8 cellular contexts compared by ENCODE assay signal in the genomic region with DNA sequence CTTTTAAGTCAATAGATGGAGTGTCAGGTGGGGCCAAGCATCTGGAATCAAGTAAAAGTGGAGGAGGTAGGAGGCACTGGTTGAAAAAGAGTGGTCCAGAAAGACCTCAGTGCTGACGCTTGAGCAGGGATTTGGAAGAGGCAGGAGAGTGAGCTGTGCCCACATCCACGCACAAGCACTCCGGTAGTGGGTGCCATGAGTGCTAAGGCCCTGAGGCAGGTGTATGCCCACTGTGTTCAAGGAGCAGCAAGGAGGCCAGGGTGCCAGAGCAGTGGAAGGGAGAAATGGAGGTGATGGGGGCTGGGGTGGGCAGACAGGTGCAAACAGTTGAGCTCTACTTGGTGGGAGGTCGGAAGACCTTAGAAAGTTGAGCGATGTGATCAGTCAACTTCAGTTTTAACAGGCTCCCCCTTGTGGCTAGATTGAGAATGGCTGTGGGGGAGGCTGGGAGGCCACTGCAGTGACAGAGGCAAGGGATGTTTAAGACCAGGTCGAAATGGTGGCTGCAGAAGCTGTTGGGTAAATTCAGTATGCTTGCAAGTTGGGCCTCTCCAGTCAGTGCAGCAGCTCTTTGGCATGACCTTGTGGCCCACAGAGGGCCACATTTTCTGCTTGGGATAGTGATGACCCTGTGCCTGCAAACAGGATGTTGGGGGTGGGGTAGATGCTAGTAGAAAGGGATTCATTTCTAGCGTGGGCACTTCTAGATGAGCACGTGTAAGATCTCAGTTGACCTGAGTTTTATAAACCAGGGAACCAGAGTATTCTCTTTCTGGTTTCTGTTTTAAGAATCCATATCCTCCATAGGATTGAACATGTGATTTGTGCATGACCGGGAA. TPM values are rescaled to one million over a fixed set of nuclear protein-coding genes. Genes with fewer than 3 reads are reported as not detected.
DNase-seq lines count a peak whose midpoint lies in the region; ATAC-seq, FAIRE-seq and TF ChIP-seq lines count a peak whose summit lies in the region.

No MANE protein-coding gene starts in this region.

- no peak overlapping the region for H2AK5ac ChIP-seq in H1 (ENCODE audit: low read depth, low read length)

- no peaks in the 10 kb centered on the region for H3K27me3 Mint-ChIP-seq in activated CD8-positive, alpha-beta T cell treated with anti-CD3 and anti-CD28 coated beads, Interleukin-2, amount 10 ng/mL, durations not matched to agents 7 days and 5 days (ENCODE audit: low read depth)
- no peaks in the 10 kb centered on the region for H3K27me3 Mint-ChIP-seq in stimulated activated memory B cell treated with anti-CD40 and anti-IgM and Interleukin-4, amounts not matched to agents 10 μg/mL and 1 μg/mL and 100 μg/mL, for 72 hours

- H2BK5ac ChIP-seq in H1 (ENCODE audit: low read depth, low read length) = no peak overlapping the region

- no peak overlapping the region for H3K4me3 Mint-ChIP-seq in activated CD8-positive, alpha-beta T cell treated with anti-CD3 and anti-CD28 coated beads, Interleukin-2, amount 10 ng/mL, durations not matched to agents 7 days and 5 days
- no peak overlapping the region for H3K4me3 Mint-ChIP-seq in stimulated activated memory B cell treated with anti-CD40 and anti-IgM and Interleukin-4, amounts not matched to agents 10 μg/mL and 1 μg/mL and 100 μg/mL, for 72 hours

- no peak overlapping the region for H2BK120ac ChIP-seq in H1 (replicated peaks; ENCODE audit: low read depth, low read length)

- no peak overlapping the region for H2BK20ac ChIP-seq in H1 (ENCODE audit: low read length)

- H4K20me1 ChIP-seq in H1 (replicated peaks in 1 of 2; ENCODE audit: control insufficient read depth in 1 of 2, insufficient read depth in 2 of 2, low read length in 2 of 2) = no peaks in the 10 kb centered on the region

- no peak for TF ChIP-seq POLR2A in H1 (IDR thresholded peaks at IDR 0.05; ENCODE audit: control extremely low read depth in 1 of 2, low read depth in 2 of 2, low read length in 2 of 2)

- ATAC-seq in activated CD8-positive, alpha-beta T cell treated with anti-CD3 and anti-CD28 coated beads, Interleukin-2, amount 10 ng/mL, durations not matched to agents 7 days and 5 days = peak; percentile 75
- ATAC-seq in stimulated activated memory B cell treated with anti-CD40 and anti-IgM and Interleukin-4, amounts not matched to agents 10 μg/mL and 1 μg/mL and 100 μg/mL, for 72 hours = peak; percentile 68

- CTCF ChIA-PET in activated CD8-positive, alpha-beta T cell treated with anti-CD3 and anti-CD28 coated beads, Interleukin-2, amount 10 ng/mL, durations not matched to agents 7 days and 5 days (lab: Charles Lee) = interaction anchor here (0.7 to 2.8 kb wide), 7 partner anchors 9 to 235 kb away, joined by 3 to 25 read pairs (median 6); no protein-coding TSS in a partner anchor
- CTCF ChIA-PET in H1 (lab: Charles Lee; ENCODE audit: partially characterized antibody) = interaction anchor here (0.9 to 1.5 kb wide), 8 partner anchors 8 to 168 kb away, joined by 3 to 7 read pairs (median 5); no protein-coding TSS in a partner anchor

- H3K27ac Mint-ChIP-seq in activated CD8-positive, alpha-beta T cell treated with anti-CD3 and anti-CD28 coated beads, Interleukin-2, amount 10 ng/mL, durations not matched to agents 7 days and 5 days = peak overlapping the region; percentile 87
- peak overlapping the region; percentile 63 for H3K27ac Mint-ChIP-seq in stimulated activated memory B cell treated with anti-CD40 and anti-IgM and Interleukin-4, amounts not matched to agents 10 μg/mL and 1 μg/mL and 100 μg/mL, for 72 hours

- POLR2A ChIA-PET in activated CD8-positive, alpha-beta T cell treated with anti-CD3 and anti-CD28 coated beads, Interleukin-2, amount 10 ng/mL, durations not matched to agents 7 days and 5 days (lab: Charles Lee) = interaction anchor here (0.6 kb wide), 1 partner anchor 173 kb away, joined by 3 read pairs; no protein-coding TSS in a partner anchor
- POLR2A ChIA-PET in H1 (lab: Charles Lee; ENCODE audit: partially characterized antibody) = no interaction called here

- H2AFZ ChIP-seq in H1 (ENCODE audit: low read length) = no peak overlapping the region

- no peaks in the 10 kb centered on the region for H3K36me3 Mint-ChIP-seq in activated CD8-positive, alpha-beta T cell treated with anti-CD3 and anti-CD28 coated beads, Interleukin-2, amount 10 ng/mL, durations not matched to agents 7 days and 5 days (ENCODE audit: low read depth)
- no peaks in the 10 kb centered on the region for H3K36me3 Mint-ChIP-seq in stimulated activated memory B cell treated with anti-CD40 and anti-IgM and Interleukin-4, amounts not matched to agents 10 μg/mL and 1 μg/mL and 100 μg/mL, for 72 hours

- H3K9me3 ChIP-seq in H1 (ENCODE audit: insufficient read depth in 2 of 2, low read depth in 1 of 2, low read length in 1 of 2) = no peaks in the 10 kb centered on the region

- no peak overlapping the region for H3K23ac ChIP-seq in H1 (ENCODE audit: insufficient read length)

- peak overlapping the region; percentile 46; the same call in 1 of the 2 replicates for H4K8ac ChIP-seq in H1 (ENCODE audit: extremely low read depth, insufficient read depth, low read length)

- WGBS in H1 (ENCODE audit: extremely low coverage in 1 of 2, insufficient coverage in 1 of 2, insufficient read length in 1 of 2, insufficient replicate concordance in 2 of 2, low coverage in 1 of 2, low lambda C conversion rate in 2 of 2, missing lambda C conversion rate in 1 of 2), 2 experiments = 70% methylated on average over 6 of the region's 9 CpGs; no CpG with 5 or more reads in 1 of the 2 experiments

- no peaks in the 10 kb centered on the region for H3K23me2 ChIP-seq in H1 (ENCODE audit: low read depth, low read length)

- H3K9ac ChIP-seq in H1 (replicated peaks in 1 of 4; ENCODE audit: extremely low read depth in 1 of 4, low read depth in 3 of 4, low read length in 3 of 4) = no peak overlapping the region

- no peak overlapping the region for H3K4me3 ChIP-seq in H1 (ENCODE audit: extremely low read depth in 1 of 4, insufficient read depth in 2 of 4, low read depth in 3 of 4, low read length in 4 of 4)

- peaks cover 42% of the 10 kb centered on the region for H3K4me1 Mint-ChIP-seq in activated CD8-positive, alpha-beta T cell treated with anti-CD3 and anti-CD28 coated beads, Interleukin-2, amount 10 ng/mL, durations not matched to agents 7 days and 5 days (ENCODE audit: low read depth)
- H3K4me1 Mint-ChIP-seq in stimulated activated memory B cell treated with anti-CD40 and anti-IgM and Interleukin-4, amounts not matched to agents 10 μg/mL and 1 μg/mL and 100 μg/mL, for 72 hours = peaks cover 50% of the 10 kb centered on the region

- DNase-seq in NCI-H524 (lab: John Stamatoyannopoulos, UW) (peak; percentile 29 to 46), NCI-H524 treated with DMSO at 0.1 percent for 48 hours (lab: John Stamatoyannopoulos, UW) (no peak), NCI-H1694 treated with DMSO at 0.1 percent for 48 hours (lab: John Stamatoyannopoulos, UW) (peak; percentile 32), H1 (ENCODE audit: low read depth in 1 of 2, low spot score in 2 of 2) (peak; percentile 39 to 84), myocyte (ENCODE audit: low read depth) (peak; percentile 47), NCI-H1092 treated with DMSO at 0.1 percent for 48 hours (lab: John Stamatoyannopoulos, UW) (no peak)
- peak; percentile 85 for DNase-seq in activated CD8-positive, alpha-beta T cell treated with anti-CD3 and anti-CD28 coated beads, Interleukin-2, amount 10 ng/mL, durations not matched to agents 7 days and 5 days

- H4K5ac ChIP-seq in H1 (ENCODE audit: insufficient read length, low read depth, low read length) = no peak overlapping the region

- H3K9me3 Mint-ChIP-seq in activated CD8-positive, alpha-beta T cell treated with anti-CD3 and anti-CD28 coated beads, Interleukin-2, amount 10 ng/mL, durations not matched to agents 7 days and 5 days (ENCODE audit: insufficient read depth) = no peaks in the 10 kb centered on the region
- no peaks in the 10 kb centered on the region for H3K9me3 Mint-ChIP-seq in stimulated activated memory B cell treated with anti-CD40 and anti-IgM and Interleukin-4, amounts not matched to agents 10 μg/mL and 1 μg/mL and 100 μg/mL, for 72 hours

- peaks cover 0 to 3% (median 0%) of the 10 kb centered on the region in 4 experiments; a peak in 1 of 7 replicates for H3K4me1 ChIP-seq in H1 (replicated peaks in 1 of 4; ENCODE audit: control insufficient read depth in 3 of 4, insufficient read depth in 4 of 4, low read length in 3 of 4)

- H3K4ac ChIP-seq in H1 (replicated peaks; ENCODE audit: insufficient read length, low read depth, low read length) = no peak overlapping the region

- no peak overlapping the region for H2BK12ac ChIP-seq in H1 (ENCODE audit: low read depth, low read length)

- no peak overlapping the region for H3K18ac ChIP-seq in H1 (ENCODE audit: extremely low read depth, low read length)

- peak; percentile 55 to 61 for TF ChIP-seq RAD21 in H1 (IDR thresholded peaks at IDR 0.05 in 1 of 2, conservative IDR thresholded peaks at IDR 0.05 in 1 of 2; ENCODE audit: low read depth in 2 of 2, low read length in 2 of 2)

- H4K91ac ChIP-seq in H1 (replicated peaks; ENCODE audit: insufficient read length, low read length) = no peak overlapping the region

- peak; percentile 92 for FAIRE-seq in H1 (lab: Jason Lieb, UNC)

- TF ChIP-seq EP300 in H1 (IDR thresholded peaks at IDR 0.05; ENCODE audit: borderline replicate concordance in 1 of 2, low read depth in 2 of 2, low read length in 2 of 2) = no peak

- H3K79me2 ChIP-seq in H1 (ENCODE audit: control insufficient read depth in 1 of 2, insufficient read depth in 2 of 2, low read length in 2 of 2) = no peaks in the 10 kb centered on the region

- H3K56ac ChIP-seq in H1 (replicated peaks; ENCODE audit: insufficient read length, low read depth, low read length) = no peak overlapping the region

- no peak overlapping the region for H3K4me2 ChIP-seq in H1 (ENCODE audit: insufficient read depth in 1 of 2, low read depth in 2 of 2, low read length in 2 of 2)

- H2BK15ac ChIP-seq in H1 (ENCODE audit: low read length) = no peak overlapping the region

- H3K36me3 ChIP-seq in H1 (ENCODE audit: control insufficient read depth in 2 of 4, insufficient read depth in 4 of 4, low read length in 3 of 4) = no peaks in the 10 kb centered on the region

- no peaks in the 10 kb centered on the region for H3K27me3 ChIP-seq in H1 (replicated peaks in 1 of 4; ENCODE audit: control insufficient read depth in 3 of 4, extremely low read depth in 1 of 4, insufficient read depth in 3 of 4, low read length in 3 of 4)

- TF ChIP-seq CTCF in H1 (IDR thresholded peaks at IDR 0.05; ENCODE audit: control extremely low read depth in 1 of 3, insufficient read depth in 1 of 3, low read depth in 1 of 3, low read length in 3 of 3) = peak; percentile 61 to 80 (median 64)

- H3K14ac ChIP-seq in H1 (ENCODE audit: insufficient read length) = no peak overlapping the region

- H3K79me1 ChIP-seq in H1 (ENCODE audit: low read depth, low read length) = no peaks in the 10 kb centered on the region

- H3K27ac ChIP-seq in H1 (ENCODE audit: low read depth, low read length) = no peak overlapping the region

RNA-seq across cellular contexts. Expression of gene TKTL1, which starts 12.7 kb away (rescaled TPM):
- total RNA-seq in activated CD8-positive, alpha-beta T cell treated with anti-CD3 and anti-CD28 coated beads, Interleukin-2, amount 10 ng/mL, durations not matched to agents 7 days and 5 days = 1 to 10 TPM; 1.3 to 1.5 TPM
- total RNA-seq in H1 (2021; fragmentation: NEBNext Ultra II Directional; extraction: Animal tissue kit (Norgen Biotek cat#: 25700)) = not detected in 2 replicates
- 0.03 and 0.05 TPM in 2 replicates for polyA plus RNA-seq in H1 (2011; rRNA removed)
- polyA plus RNA-seq in H1 (2011; cell fraction: cytosol; rRNA removed) = 0.03 TPM
- polyA plus RNA-seq in H1 (2011; cell fraction: nucleus; rRNA removed) = not detected
- not detected in 4 replicates for polyA plus RNA-seq in H1 (2012, experiment 1 of 2)
- not detected for polyA plus RNA-seq in H1 (2012, experiment 2 of 2)
- not detected for polyA plus RNA-seq in H1 (2013, experiment 1 of 2)
- 0.02 TPM for polyA plus RNA-seq in H1 (2013, experiment 2 of 2)
- polyA minus RNA-seq in H1 (2011; rRNA and poly(A)+ RNA removed) = 0.27 TPM in 1 of 2 replicates, not detected in the other
- not detected for polyA minus RNA-seq in H1 (2011; cell fraction: cytosol; rRNA and poly(A)+ RNA removed)
- polyA minus RNA-seq in H1 (2011; cell fraction: nucleus; rRNA and poly(A)+ RNA removed) = not detected
- total RNA-seq in myocyte = 0.26 TPM in 1 of 2 replicates, not detected in the other
- polyA plus RNA-seq in myocyte (2012) = not detected

RNA-seq across cellular contexts. Expression of gene TEX28, which starts 13.4 kb away (rescaled TPM):
- not detected for total RNA-seq in activated CD8-positive, alpha-beta T cell treated with anti-CD3 and anti-CD28 coated beads, Interleukin-2, amount 10 ng/mL, durations not matched to agents 7 days and 5 days
- not detected in 2 replicates for total RNA-seq in H1 (2021; fragmentation: NEBNext Ultra II Directional; extraction: Animal tissue kit (Norgen Biotek cat#: 25700))
- not detected in 2 replicates for polyA plus RNA-seq in H1 (2011; rRNA removed)
- not detected for polyA plus RNA-seq in H1 (2011; cell fraction: cytosol; rRNA removed)
- not detected for polyA plus RNA-seq in H1 (2011; cell fraction: nucleus; rRNA removed)
- not detected in 4 replicates for polyA plus RNA-seq in H1 (2012, experiment 1 of 2)
- polyA plus RNA-seq in H1 (2012, experiment 2 of 2) = not detected
- polyA plus RNA-seq in H1 (2013, experiment 1 of 2) = not detected
- not detected for polyA plus RNA-seq in H1 (2013, experiment 2 of 2)
- not detected in 2 replicates for polyA minus RNA-seq in H1 (2011; rRNA and poly(A)+ RNA removed)
- not detected for polyA minus RNA-seq in H1 (2011; cell fraction: cytosol; rRNA and poly(A)+ RNA removed)
- polyA minus RNA-seq in H1 (2011; cell fraction: nucleus; rRNA and poly(A)+ RNA removed) = not detected
- total RNA-seq in myocyte = not detected in 2 replicates
- polyA plus RNA-seq in myocyte (2012) = not detected

RNA-seq across cellular contexts. Expression of gene OPN1MW3, which starts 50.9 kb away (rescaled TPM):
- total RNA-seq in activated CD8-positive, alpha-beta T cell treated with anti-CD3 and anti-CD28 coated beads, Interleukin-2, amount 10 ng/mL, durations not matched to agents 7 days and 5 days = not detected
- total RNA-seq in H1 (2021; fragmentation: NEBNext Ultra II Directional; extraction: Animal tissue kit (Norgen Biotek cat#: 25700)) = not detected in 2 replicates
- polyA plus RNA-seq in H1 (2011; rRNA removed) = not detected in 2 replicates
- polyA plus RNA-seq in H1 (2011; cell fraction: cytosol; rRNA removed) = not detected
- polyA plus RNA-seq in H1 (2011; cell fraction: nucleus; rRNA removed) = not detected
- polyA plus RNA-seq in H1 (2012, experiment 1 of 2) = not detected in 4 replicates
- not detected for polyA plus RNA-seq in H1 (2012, experiment 2 of 2)
- not detected for polyA plus RNA-seq in H1 (2013, experiment 1 of 2)
- polyA plus RNA-seq in H1 (2013, experiment 2 of 2) = not detected
- polyA minus RNA-seq in H1 (2011; rRNA and poly(A)+ RNA removed) = not detected in 2 replicates
- polyA minus RNA-seq in H1 (2011; cell fraction: cytosol; rRNA and poly(A)+ RNA removed) = not detected
- not detected for polyA minus RNA-seq in H1 (2011; cell fraction: nucleus; rRNA and poly(A)+ RNA removed)
- not detected in 2 replicates for total RNA-seq in myocyte
- polyA plus RNA-seq in myocyte (2012) = not detected

Comparison
In these comparisons a context has a peak if more than half of its experiments do, and no peak if none do; other contexts are left out.
1. DNase-seq: peak in NCI-H524 (2 of 2), NCI-H1694 treated with DMSO at 0.1 percent for 48 hours (single experiment), activated CD8-positive, alpha-beta T cell treated with anti-CD3 and anti-CD28 coated beads, Interleukin-2, amount 10 ng/mL, durations not matched to agents 7 days and 5 days (single experiment), H1 (2 of 2) and myocyte (single experiment); none in NCI-H524 treated with DMSO at 0.1 percent for 48 hours (single experiment) and NCI-H1092 treated with DMSO at 0.1 percent for 48 hours (single experiment).